In the genomic region with DNA sequence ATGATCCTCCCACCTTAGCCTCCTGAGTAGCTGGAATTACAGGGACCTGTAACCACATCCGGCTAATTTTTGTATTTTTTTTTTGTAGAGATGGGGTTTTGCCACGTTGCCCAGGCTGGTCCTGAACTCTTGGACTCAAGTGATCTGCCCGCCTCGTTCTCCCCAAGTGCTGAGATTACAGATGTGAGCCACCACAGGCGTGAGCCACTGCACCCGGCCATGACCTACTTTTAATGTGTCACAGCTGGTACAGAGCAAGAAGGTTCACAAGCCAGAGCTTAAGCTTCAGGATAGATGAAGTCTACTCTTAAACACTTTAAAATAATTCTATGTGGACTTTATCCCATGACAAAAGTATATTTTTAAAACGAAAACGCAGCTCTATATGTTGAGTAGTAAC, we compare ENCODE assay signal across 21 cellular contexts.
"Had no signal": no experiment of that assay in that cellular context is flagged by ENCODE, and none has a peak within 500 bp of the region (broad histone marks: within the 10 kb centered on the region; RNA-seq: fewer than 3 reads in every experiment).

No MANE protein-coding gene starts in this region.

- H3K27ac ChIP-seq: gastrocnemius medialis, ovary, right lobe of liver, stomach, thyroid gland had no signal

- H3K27ac Mint-ChIP-seq: naive thymus-derived CD8-positive, alpha-beta T cell; nephron progenitor cell; type B pancreatic cell had no signal

- DNase-seq: cerebellar nuclear complex; cortex of kidney; gastrocnemius medialis; head of caudate nucleus; left ventricle myocardium superior; mesenchymal stem cell; midbrain; naive thymus-derived CD8-positive, alpha-beta T cell; nephron progenitor cell; occipital lobe; ovary; right lobe of liver; small intestine; stimulated activated CD4-positive, alpha-beta T cell treated with anti-CD3 and anti-CD28 coated beads, Interleukin-15, amount 100 ng/mL, for 24 hours; stimulated activated CD4-positive, alpha-beta T cell treated with anti-CD3 and anti-CD28 coated beads, Interleukin-2, amount 100 ng/mL, for 48 hours; stimulated activated CD8-positive, alpha-beta memory T cell treated with anti-CD3 and anti-CD28 coated beads, Interleukin-4, amount 100 ng/mL, for 48 hours; stimulated activated naive CD4-positive, alpha-beta T cell treated with Interleukin-2 at 50 U/mL for 16 hours; stomach; thyroid gland had no signal

- ATAC-seq: gastrocnemius medialis; left ventricle myocardium superior; naive thymus-derived CD8-positive, alpha-beta T cell; right lobe of liver had no signal

- H3K4me1 Mint-ChIP-seq: nephron progenitor cell had no signal

- H3K27me3 Mint-ChIP-seq: naive thymus-derived CD8-positive, alpha-beta T cell; type B pancreatic cell had no signal

- H3K4me1 ChIP-seq: gastrocnemius medialis, right lobe of liver had no signal

- H3K27me3 ChIP-seq: gastrocnemius medialis, ovary, right lobe of liver, stomach, thyroid gland had no signal

- H3K4me3 Mint-ChIP-seq: naive thymus-derived CD8-positive, alpha-beta T cell; nephron progenitor cell; type B pancreatic cell had no signal

- H3K36me3 ChIP-seq: ovary had no signal

- H3K9me3 Mint-ChIP-seq: naive thymus-derived CD8-positive, alpha-beta T cell; nephron progenitor cell; type B pancreatic cell had no signal

- H3K4me3 ChIP-seq: gastrocnemius medialis, lung, ovary, right lobe of liver, stomach, thyroid gland had no signal
